In genomic region chrX:21479695-21480280, GRCh38 we compare ENCODE assay signal across 8 cellular contexts.
DNase-seq lines count a peak whose midpoint lies in the region; ATAC-seq and TF ChIP-seq lines count a peak whose summit lies in the region.

No MANE protein-coding gene starts in this region.

- H4K91ac ChIP-seq in H9 (ENCODE audit: insufficient read length, low read depth, low read length) = no peak overlapping the region
- no peak overlapping the region for H4K91ac ChIP-seq in trophoblast cell (ENCODE audit: low read depth, low read length)

- H3K56ac ChIP-seq in H9 (ENCODE audit: insufficient read length, low read depth, low read length) = no peak overlapping the region

- H3K79me1 ChIP-seq in H9 (ENCODE audit: insufficient read depth, low read depth, low read length, poor library complexity, severe bottlenecking) (no peaks in the 10 kb centered on the region), trophoblast cell (ENCODE audit: low read length) (no peaks in the 10 kb centered on the region)

- no peak overlapping the region for H3K4me3 Mint-ChIP-seq in H9

- H3K27me3 Mint-ChIP-seq in H9 (ENCODE audit: low read depth) = no peaks in the 10 kb centered on the region

- in situ Hi-C loops in ACHN (cut with HindIII; ENCODE audit: low pct_ligation_motif_present, low pct_unique_long_range_greater_than_20kb, low sequenced_read_pairs) = no loop called here

- no peak overlapping the region for H3K9ac ChIP-seq in H9 (ENCODE audit: extremely low read depth, insufficient read length, low read length)
- no peak overlapping the region for H3K9ac ChIP-seq in Loucy (ENCODE audit: low read depth, low read length, poor library complexity, severe bottlenecking)
- no peak overlapping the region for H3K9ac ChIP-seq in trophoblast cell (ENCODE audit: low read length)

- H3K9me3 ChIP-seq in H9 (ENCODE audit: control insufficient read depth, low read depth, low read length) (peaks cover 15% of the 10 kb centered on the region), Loucy (ENCODE audit: insufficient read depth, low read depth, low read length) (no peaks in the 10 kb centered on the region), RWPE2 (ENCODE audit: severe bottlenecking) (no peaks in the 10 kb centered on the region), trophoblast cell (ENCODE audit: insufficient read depth, low read depth, low read length) (no peaks in the 10 kb centered on the region)

- H4K20me1 ChIP-seq in H9 (ENCODE audit: control insufficient read depth, insufficient read depth, insufficient read length) = no peaks in the 10 kb centered on the region
- H4K20me1 ChIP-seq in Loucy (ENCODE audit: insufficient read depth, low read length, poor library complexity, severe bottlenecking) = no peaks in the 10 kb centered on the region

- H2BK15ac ChIP-seq in H9 (ENCODE audit: low read depth, low read length) = no peak overlapping the region

- H2BK120ac ChIP-seq in H9 (ENCODE audit: low read depth, low read length, poor library complexity, severe bottlenecking) = no peak overlapping the region
- H2BK120ac ChIP-seq in trophoblast cell (ENCODE audit: insufficient read depth, low read length, poor library complexity) = no peak overlapping the region

- TF ChIP-seq CTCF in H9 (conservative IDR thresholded peaks at IDR 0.05) = peak; percentile 87
- peak; percentile 67 for TF ChIP-seq CTCF in Loucy (conservative IDR thresholded peaks at IDR 0.05; ENCODE audit: low read length)
- peak; percentile 54 for TF ChIP-seq CTCF in RWPE2 (IDR thresholded peaks at IDR 0.05; ENCODE audit: poor library complexity, severe bottlenecking)
- TF ChIP-seq CTCF in fibroblast of mammary gland (conservative IDR thresholded peaks at IDR 0.05; ENCODE audit: control insufficient read depth, insufficient read depth, low read depth, low read length) = peak; percentile 79

- no peak overlapping the region for H3T11ph ChIP-seq in H9 (ENCODE audit: low read length)

- no peaks in the 10 kb centered on the region for H3F3A ChIP-seq in Loucy (ENCODE audit: low read depth)

- H3K23me2 ChIP-seq in H9 (ENCODE audit: insufficient read length, low read depth, low read length, poor library complexity, severe bottlenecking) = no peaks in the 10 kb centered on the region

- H2AFZ ChIP-seq in H9 (ENCODE audit: low read length) (no peak overlapping the region), Loucy (ENCODE audit: low read length) (no peak overlapping the region), trophoblast cell (ENCODE audit: insufficient read depth, low read length, poor library complexity) (no peak overlapping the region)

- no peak overlapping the region for H3K4me2 ChIP-seq in H9 (ENCODE audit: insufficient read depth, insufficient read length, low read length)
- no peak overlapping the region for H3K4me2 ChIP-seq in Loucy (ENCODE audit: low read depth, low read length, poor library complexity, severe bottlenecking)
- no peak overlapping the region for H3K4me2 ChIP-seq in trophoblast cell (ENCODE audit: low read length)

- no peak overlapping the region for H4K8ac ChIP-seq in H9 (replicated peaks; ENCODE audit: insufficient read length, low read depth, low read length)
- H4K8ac ChIP-seq in trophoblast cell (ENCODE audit: low read depth, low read length) = no peak overlapping the region

- H3K4me1 ChIP-seq in H9 (ENCODE audit: insufficient read depth, low read length) (no peaks in the 10 kb centered on the region), Loucy (ENCODE audit: insufficient read depth, low read length, poor library complexity, severe bottlenecking) (no peaks in the 10 kb centered on the region), RWPE2 (ENCODE audit: insufficient read depth, poor library complexity, severe bottlenecking) (no peaks in the 10 kb centered on the region), trophoblast cell (ENCODE audit: control insufficient read depth in 1 of 2, insufficient read depth in 2 of 2, low read length in 2 of 2) (no peaks in the 10 kb centered on the region)

- peaks cover 0 to 13% (median 7%) of the 10 kb centered on the region in 3 experiments; a peak in 5 of 7 replicates for H3K36me3 Mint-ChIP-seq in H9 (ENCODE audit: insufficient read depth in 1 of 3, low read depth in 3 of 3)

- H3K79me2 ChIP-seq in H9 (ENCODE audit: insufficient read depth, low read length) (no peaks in the 10 kb centered on the region), Loucy (ENCODE audit: insufficient read depth, low read length) (no peaks in the 10 kb centered on the region), trophoblast cell (ENCODE audit: control insufficient read depth, insufficient read depth, low read length, poor library complexity) (no peaks in the 10 kb centered on the region)

- no peak overlapping the region for H2BK12ac ChIP-seq in H9 (ENCODE audit: insufficient read length, low read depth, low read length)
- H2BK12ac ChIP-seq in trophoblast cell (ENCODE audit: low read length) = no peak overlapping the region

- no peaks in the 10 kb centered on the region for H3K9me2 ChIP-seq in Loucy (replicated peaks; ENCODE audit: low read depth, low read length)

- no peak overlapping the region for H4K5ac ChIP-seq in H9 (ENCODE audit: insufficient read length, low read depth, low read length)

- H3K4ac ChIP-seq in H9 (ENCODE audit: low read depth, low read length) (no peak overlapping the region), trophoblast cell (ENCODE audit: low read depth, low read length) (no peak overlapping the region)

- peaks cover 0 to 12% of the 10 kb centered on the region in 2 experiments; a peak in 3 of 5 replicates for H3K9me3 Mint-ChIP-seq in H9

- H2BK5ac ChIP-seq in H9 (ENCODE audit: insufficient read length, low read length) (no peak overlapping the region), trophoblast cell (ENCODE audit: low read depth, low read length, poor library complexity) (no peak overlapping the region)

- no peak overlapping the region for H2BK20ac ChIP-seq in H9 (ENCODE audit: low read depth, low read length, poor library complexity, severe bottlenecking)

- H3K36me3 ChIP-seq in Loucy (ENCODE audit: insufficient read depth, low read length) (no peaks in the 10 kb centered on the region), RWPE2 (ENCODE audit: low read depth) (no peaks in the 10 kb centered on the region), trophoblast cell (ENCODE audit: control insufficient read depth in 1 of 2, insufficient read depth in 2 of 2, low read length in 2 of 2) (no peaks in the 10 kb centered on the region)

- DNase-seq in ACHN (peak; percentile 41), GM03348 (ENCODE audit: low spot score) (peak; percentile 48), H9 (no peak), RWPE2 (ENCODE audit: low spot score) (no peak), fibroblast of mammary gland (ENCODE audit: low read depth) (peak; percentile 67), trophoblast cell (peak; percentile 3 to 71)
- no peak for DNase-seq in activated CD4-positive, CD25-positive, alpha-beta regulatory T cell (lab: John Stamatoyannopoulos, UW)

- H3K27ac Mint-ChIP-seq in H9 = 0 out of 7 replicates have a peak overlapping the region, but pooled peaks of 1 of the 3 experiments have one; percentile 52

- no peak overlapping the region for H3K27ac ChIP-seq in H9 (ENCODE audit: insufficient read length, low read depth, low read length)
- H3K27ac ChIP-seq in RWPE2 (ENCODE audit: poor library complexity, severe bottlenecking) = no peak overlapping the region
- H3K27ac ChIP-seq in trophoblast cell (ENCODE audit: low read depth, low read length) = no peak overlapping the region

- H3K27me3 ChIP-seq in H9 (ENCODE audit: insufficient read depth, low read length) (no peaks in the 10 kb centered on the region), Loucy (ENCODE audit: insufficient read depth, low read length, poor library complexity, severe bottlenecking) (no peaks in the 10 kb centered on the region), RWPE2 (ENCODE audit: insufficient read depth, poor library complexity, severe bottlenecking) (no peaks in the 10 kb centered on the region), trophoblast cell (ENCODE audit: insufficient read depth, low read length) (no peaks in the 10 kb centered on the region)

- no peak overlapping the region for H3K4me3 ChIP-seq in Loucy (ENCODE audit: low read length, poor library complexity, severe bottlenecking)
- no peak overlapping the region for H3K4me3 ChIP-seq in RWPE2 (ENCODE audit: severe bottlenecking)
- H3K4me3 ChIP-seq in fibroblast of mammary gland (ENCODE audit: control insufficient read depth, low read depth, low read length) = no peak overlapping the region
- H3K4me3 ChIP-seq in trophoblast cell (ENCODE audit: low read depth, low read length) = no peak overlapping the region

- H3K23ac ChIP-seq in H9 (ENCODE audit: insufficient read length, low read depth, low read length) (no peak overlapping the region), trophoblast cell (ENCODE audit: low read length) (no peak overlapping the region)

- H3K14ac ChIP-seq in H9 (ENCODE audit: insufficient read depth, low read length) (no peak overlapping the region), trophoblast cell (ENCODE audit: low read length) (no peak overlapping the region)

- H3K4me1 Mint-ChIP-seq in H9 = peaks cover 4 to 7% of the 10 kb centered on the region in 2 experiments; a peak in 3 of 4 replicates

- ATAC-seq in RWPE2 (ENCODE audit: low read depth) = peak; percentile 45; the same call in 1 of the 3 replicates

- no peak overlapping the region for H4K12ac ChIP-seq in trophoblast cell (ENCODE audit: low read depth, low read length)

- WGBS in H9 (ENCODE audit: extremely low coverage, insufficient read length, low lambda C conversion rate) = no CpG with 5 or more reads among the region's 3 CpGs
- WGBS in trophoblast cell (ENCODE audit: extremely low coverage, insufficient coverage, insufficient read length) = no CpG with 5 or more reads among the region's 3 CpGs

- no peak overlapping the region for H2AK5ac ChIP-seq in H9 (ENCODE audit: insufficient read length, low read length)
- H2AK5ac ChIP-seq in trophoblast cell (ENCODE audit: low read length) = no peak overlapping the region

- H3K18ac ChIP-seq in H9 (ENCODE audit: insufficient read length, low read depth, low read length) = no peak overlapping the region
- no peak overlapping the region for H3K18ac ChIP-seq in trophoblast cell (ENCODE audit: low read length)

Comparison
In these comparisons a context has a peak if more than half of its experiments do, and no peak if none do; other contexts are left out.
1. DNase-seq: peak in ACHN (single experiment), GM03348 (single experiment), fibroblast of mammary gland (single experiment) and trophoblast cell (2 of 2); none in H9 (single experiment), RWPE2 (single experiment) and activated CD4-positive, CD25-positive, alpha-beta regulatory T cell (0 of 4).
2. Peak in every context shown above with its lines, with median percentiles within 50 percentile points of each other: CTCF ChIP-seq.